Comparison of ENCODE assay signal across 23 cellular contexts in genomic region chr16:17501321-17501720, GRCh38. TPM values are rescaled to one million over a fixed set of nuclear protein-coding genes. Genes with fewer than 3 reads are reported as not detected.
DNase-seq lines count a peak whose midpoint lies in the region; ATAC-seq and TF ChIP-seq lines count a peak whose summit lies in the region.
"Had no signal": no experiment of that assay in that cellular context is flagged by ENCODE, and none has a peak within 500 bp of the region (broad histone marks: within the 10 kb centered on the region; RNA-seq: fewer than 3 reads in every experiment).

No MANE protein-coding gene starts in this region.

- CTCF ChIA-PET in IMR-90 (lab: Yijun Ruan, JAX), result no interaction called here

- no peak overlapping the region for H3K4ac ChIP-seq in IMR-90 (ENCODE audit: low read depth, low read length)
- no peak overlapping the region for H3K4ac ChIP-seq in neuronal stem cell (ENCODE audit: low read length)

- TF ChIP-seq CTCF in IMR-90 (conservative IDR thresholded peaks at IDR 0.05; ENCODE audit: low read depth, low read length), result no peak

- no peak overlapping the region for H2AK9ac ChIP-seq in IMR-90 (replicated peaks; ENCODE audit: low read depth, low read length, poor library complexity)

- H2BK12ac ChIP-seq in neuronal stem cell (ENCODE audit: low read length), result no peak overlapping the region

- no peak for TF ChIP-seq RAD21 in IMR-90 (IDR thresholded peaks at IDR 0.05; ENCODE audit: low read length)

- H3K27me3 ChIP-seq in IMR-90 (ENCODE audit: control insufficient read depth, insufficient read depth, low read length) (no peaks in the 10 kb centered on the region), neuronal stem cell (ENCODE audit: control insufficient read depth in 3 of 3, insufficient read depth in 3 of 3, low read depth in 1 of 3, low read length in 3 of 3) (no peaks in the 10 kb centered on the region)
- H3K27me3 ChIP-seq: BE2C, BLaER1 had no signal

- H4K20me1 ChIP-seq in IMR-90 (ENCODE audit: insufficient read depth, low read length), result no peaks in the 10 kb centered on the region
- H4K20me1 ChIP-seq: BLaER1 had no signal

- H3K79me1 ChIP-seq in IMR-90 (ENCODE audit: low read depth in 1 of 2, low read length in 2 of 2), result no peaks in the 10 kb centered on the region
- no peaks in the 10 kb centered on the region for H3K79me1 ChIP-seq in neuronal stem cell (ENCODE audit: low read depth, low read length)

- peak overlapping the region; percentile 59; the same call in 1 of the 3 replicates for H2BK15ac ChIP-seq in IMR-90 (ENCODE audit: low read depth, low read length)
- H2BK15ac ChIP-seq in neuronal stem cell (ENCODE audit: low read length), result no peak overlapping the region

- WGBS in IMR-90 (ENCODE audit: extremely low coverage in 2 of 2, insufficient read length in 1 of 2), 2 experiments, result 90% methylated on average over 2 of the region's 9 CpGs; no CpG with 5 or more reads in 1 of the 2 experiments
- no CpG with 5 or more reads among the region's 9 CpGs for WGBS in neuronal stem cell (ENCODE audit: extremely low coverage in 2 of 2, insufficient read length in 2 of 2, insufficient replicate concordance in 1 of 2), 2 donors

- TF ChIP-seq POLR2A in IMR-90 (IDR thresholded peaks at IDR 0.05; ENCODE audit: low read depth, low read length), result no peak

- no peak for ATAC-seq in IMR-90 (ENCODE audit: low read depth)
- ATAC-seq: GM12878 had no signal

- no peak overlapping the region for H4K5ac ChIP-seq in IMR-90 (ENCODE audit: low read depth, low read length)

- H2BK20ac ChIP-seq in IMR-90 (ENCODE audit: low read depth, low read length), result no peak overlapping the region

- H3K23ac ChIP-seq in IMR-90 (ENCODE audit: low read depth, low read length), result no peak overlapping the region
- H3K23ac ChIP-seq in neuronal stem cell (ENCODE audit: low read depth, low read length, poor library complexity), result no peak overlapping the region

- in situ Hi-C loops in IMR-90 (cut with MboI; ENCODE audit: low sequenced_read_pairs), result no loop called here

- BruUV-seq in IMR-90 (replicated peaks; lab: Mats Ljungman, UMichigan), result no TSS peak

- H4K91ac ChIP-seq in IMR-90 (ENCODE audit: insufficient read depth, low read depth, low read length), result no peak overlapping the region
- H4K91ac ChIP-seq in neuronal stem cell (ENCODE audit: low read depth, low read length, poor library complexity), result no peak overlapping the region

- no peak overlapping the region for H3K18ac ChIP-seq in IMR-90 (ENCODE audit: low read depth, low read length)
- H3K18ac ChIP-seq in neuronal stem cell (ENCODE audit: low read length), result no peak overlapping the region

- H3K4me1 ChIP-seq in IMR-90 (ENCODE audit: control insufficient read depth, insufficient read depth, low read length) (peaks cover 2% of the 10 kb centered on the region; the same call in 1 of the 2 replicates), neuronal stem cell (ENCODE audit: control insufficient read depth in 2 of 2, insufficient read depth in 1 of 2, low read depth in 1 of 2, low read length in 2 of 2) (no peaks in the 10 kb centered on the region)
- H3K4me1 ChIP-seq: BE2C, BLaER1 had no signal

- no peak overlapping the region for H2AFZ ChIP-seq in IMR-90 (replicated peaks; ENCODE audit: low read length, poor library complexity)
- no peak overlapping the region for H2AFZ ChIP-seq in neuronal stem cell (ENCODE audit: low read length)

- no peak overlapping the region for H3K4me3 ChIP-seq in IMR-90 (ENCODE audit: insufficient read depth, low read depth, low read length)
- no peak overlapping the region for H3K4me3 ChIP-seq in neuronal stem cell (ENCODE audit: low read length in 2 of 2)
- H3K4me3 ChIP-seq: BLaER1, GM12878 had no signal

- H3K56ac ChIP-seq in IMR-90 (ENCODE audit: extremely low read depth, insufficient read depth, low read length), result no peak overlapping the region

- intact Hi-C loops in IMR-90 (cut with micrococcal nuclease), result no loop called here
- intact Hi-C loops in posterior vena cava (cut with DNase I), result no loop called here

- POLR2A ChIA-PET in IMR-90 (lab: Charles Lee; ENCODE audit: unreplicated experiment), result no interaction called here

- no peak overlapping the region for H2BK5ac ChIP-seq in IMR-90 (ENCODE audit: low read depth, low read length, poor library complexity, severe bottlenecking)
- no peak overlapping the region for H2BK5ac ChIP-seq in neuronal stem cell (ENCODE audit: low read length)

- H4K8ac ChIP-seq in IMR-90 (ENCODE audit: low read depth in 2 of 2, low read length in 2 of 2) (no peak overlapping the region), neuronal stem cell (ENCODE audit: low read depth, low read length) (peak overlapping the region; percentile 90)

- H3K9me1 ChIP-seq in IMR-90 (ENCODE audit: insufficient read depth, low read length), result peaks cover 4% of the 10 kb centered on the region

- no peak overlapping the region for H3K27ac ChIP-seq in IMR-90 (ENCODE audit: insufficient read depth, low read length)
- H3K27ac ChIP-seq in neuronal stem cell (replicated peaks; ENCODE audit: low read length), result no peak overlapping the region
- H3K27ac ChIP-seq: 22Rv1, BLaER1 had no signal

- no peak overlapping the region for H2AK5ac ChIP-seq in IMR-90 (ENCODE audit: low read depth, low read length)
- H2AK5ac ChIP-seq in neuronal stem cell (ENCODE audit: low read depth, low read length), result no peak overlapping the region

- H3K9ac ChIP-seq in IMR-90 (ENCODE audit: low read depth, low read length) (no peak overlapping the region), neuronal stem cell (ENCODE audit: low read depth, low read length, poor library complexity) (no peak overlapping the region)
- H3K9ac ChIP-seq: BLaER1 had no signal

- DNase-seq in IMR-90 (no peak), neuronal stem cell (ENCODE audit: low spot score) (no peak), posterior vena cava (ENCODE audit: low spot score) (peak; percentile 34), NCI-H187 (lab: John Stamatoyannopoulos, UW) (no peak), 8988T (no peak)
- DNase-seq: ACHN; BE2C; C1 segment of cervical spinal cord; CD4-positive, alpha-beta memory T cell; CD4-positive, CD25-positive, alpha-beta regulatory T cell; CD8-positive, alpha-beta memory T cell; COR-L47; DMS 273 treated with DMSO at 0.1 percent for 48 hours; DMS153; DMS53; DMS79; DND-41; EL; GDM1 had no signal

- no peaks in the 10 kb centered on the region for H3K36me3 ChIP-seq in IMR-90 (ENCODE audit: control insufficient read depth, insufficient read depth, low read length)
- H3K36me3 ChIP-seq in neuronal stem cell (replicated peaks in 1 of 2; ENCODE audit: control insufficient read depth in 2 of 2, insufficient read depth in 2 of 2, low read length in 2 of 2), result no peaks in the 10 kb centered on the region
- H3K36me3 ChIP-seq: BE2C, BLaER1 had no signal

- H3K9me3 ChIP-seq in IMR-90 (ENCODE audit: control insufficient read depth, insufficient read depth, low read length) (no peaks in the 10 kb centered on the region), neuronal stem cell (replicated peaks in 1 of 2; ENCODE audit: control insufficient read depth in 2 of 2, insufficient read depth in 1 of 2, low read depth in 1 of 2, low read length in 2 of 2) (no peaks in the 10 kb centered on the region)
- H3K9me3 ChIP-seq: BE2C, BLaER1 had no signal

- H3K4me2 ChIP-seq in IMR-90 (ENCODE audit: low read depth, low read length), result no peak overlapping the region
- no peak overlapping the region for H3K4me2 ChIP-seq in neuronal stem cell (ENCODE audit: insufficient read depth, low read length, poor library complexity, severe bottlenecking)
- H3K4me2 ChIP-seq: BLaER1 had no signal

- H3K14ac ChIP-seq in IMR-90 (replicated peaks; ENCODE audit: low read depth, low read length) (no peak overlapping the region; the same call in 1 of the 2 replicates), neuronal stem cell (ENCODE audit: low read length) (no peak overlapping the region)

- H2BK120ac ChIP-seq in IMR-90 (ENCODE audit: low read depth, low read length), result no peak overlapping the region
- H2BK120ac ChIP-seq in neuronal stem cell (ENCODE audit: low read depth, low read length), result no peak overlapping the region

- dilution Hi-C loops in IMR-90 (cut with HindIII; ENCODE audit: low sequenced_read_pairs, unreplicated experiment), result no loop called here

TF ChIP-seq in IMR-90, 13 proteins besides CTCF, POLR2A, EP300 and RAD21 (continues in another document):
- no peak for TF ChIP-seq RFX5 (IDR thresholded peaks at IDR 0.05; ENCODE audit: low read depth, low read length)
- TF ChIP-seq CHD1 (IDR thresholded peaks at IDR 0.05; ENCODE audit: low read depth, low read length), result no peak
- TF ChIP-seq NFE2L2 (IDR thresholded peaks at IDR 0.05; ENCODE audit: low read depth, low read length), result no peak
- no peak for TF ChIP-seq FOS (IDR thresholded peaks at IDR 0.05; ENCODE audit: low read depth, low read length)
- no peak for TF ChIP-seq MXI1 (IDR thresholded peaks at IDR 0.05; ENCODE audit: borderline replicate concordance, low read depth, low read length)
- no peak for TF ChIP-seq MAFK (IDR thresholded peaks at IDR 0.05; ENCODE audit: low read depth, low read length)
- TF ChIP-seq ELK1 (IDR thresholded peaks at IDR 0.05; ENCODE audit: borderline replicate concordance, low read depth, low read length), result no peak
- TF ChIP-seq USF2 (IDR thresholded peaks at IDR 0.05; ENCODE audit: low read depth, low read length), result no peak
- TF ChIP-seq MAZ (IDR thresholded peaks at IDR 0.05; ENCODE audit: borderline replicate concordance, low read depth, low read length), result no peak
- TF ChIP-seq BHLHE40 (IDR thresholded peaks at IDR 0.05; ENCODE audit: low read depth, low read length), result no peak

RNA-seq across cellular contexts. Expression of gene XYLT1, which starts 30.6 kb away (rescaled TPM):
- 11.1 and 12.7 TPM in 2 replicates for total RNA-seq in IMR-90 (2012; rRNA removed)
- 9.0 and 9.7 TPM in 2 replicates for polyA plus RNA-seq in IMR-90 (2012; rRNA removed)
- polyA plus RNA-seq in IMR-90 (2012; cell fraction: cytosol; rRNA removed), result 4.3 and 4.9 TPM in 2 replicates
- 4.8 and 5.9 TPM in 2 replicates for polyA plus RNA-seq in IMR-90 (2012; cell fraction: nucleus; rRNA removed; ENCODE audit: low replicate concordance)
- 6.1 TPM for polyA plus RNA-seq in neuronal stem cell (2013, experiment 1 of 2)
- 6.3 TPM for polyA plus RNA-seq in neuronal stem cell (2013, experiment 2 of 2)
- 10 to 100 TPM; 32.4 to 33.1 TPM for total RNA-seq in posterior vena cava
- total RNA-seq: G401 had no signal
